ENCODE assay signal across 24 cellular contexts in the genomic region with DNA sequence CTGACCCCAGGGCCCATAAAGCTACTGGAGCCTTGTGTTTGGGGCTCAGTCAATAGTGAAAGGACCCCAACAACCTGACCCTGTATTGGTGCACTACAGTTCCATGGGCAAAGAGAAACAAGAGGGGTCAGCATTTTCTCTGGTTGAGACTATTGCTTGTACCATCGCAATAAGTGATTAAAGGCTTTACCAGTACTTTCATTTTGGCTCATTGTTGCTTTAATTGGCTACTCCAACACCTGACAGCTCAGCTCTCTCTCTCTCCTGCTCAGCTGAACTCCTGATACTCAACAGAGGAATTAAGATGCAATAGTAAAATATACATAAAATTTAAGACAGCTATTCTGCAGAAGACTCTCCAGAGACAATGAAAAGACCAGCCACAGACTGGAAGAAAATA. TPM values are rescaled to one million over a fixed set of nuclear protein-coding genes. Genes with fewer than 3 reads are reported as not detected.
DNase-seq lines count a peak whose midpoint lies in the region; ATAC-seq and TF ChIP-seq lines count a peak whose summit lies in the region.
"Had no signal": no experiment of that assay in that cellular context is flagged by ENCODE, and none has a peak within 500 bp of the region (broad histone marks: within the 10 kb centered on the region; RNA-seq: fewer than 3 reads in every experiment).

No MANE protein-coding gene starts in this region.

- ATAC-seq in GM18511 (IDR thresholded peaks at IDR 0.05; ENCODE audit: unreplicated experiment): peak; percentile 52
- peak; percentile 67 for ATAC-seq in GM18868 (IDR thresholded peaks at IDR 0.05; ENCODE audit: unreplicated experiment)

- H4K20me1 ChIP-seq in OCI-LY3 (ENCODE audit: insufficient read depth, low read length): no peaks in the 10 kb centered on the region
- H4K20me1 ChIP-seq: BLaER1 had no signal

- peaks cover 20% of the 10 kb centered on the region for H3K4me1 ChIP-seq in OCI-LY3 (ENCODE audit: low read length)
- no peaks in the 10 kb centered on the region for H3K4me1 ChIP-seq in mesendoderm (ENCODE audit: control insufficient read depth, low read depth, low read length)
- H3K4me1 ChIP-seq: BE2C had no signal

- no peak overlapping the region for H3K56ac ChIP-seq in mesendoderm (ENCODE audit: low read length)

- H3K36me3 ChIP-seq in OCI-LY3 (replicated peaks; ENCODE audit: low read depth, low read length) (no peaks in the 10 kb centered on the region), mesendoderm (ENCODE audit: control insufficient read depth, insufficient read depth, low read length) (no peaks in the 10 kb centered on the region)
- H3K36me3 ChIP-seq: BE2C, BLaER1 had no signal

- H2BK5ac ChIP-seq in mesendoderm (ENCODE audit: low read length): no peak overlapping the region

- no peaks in the 10 kb centered on the region for H3K9me3 ChIP-seq in OCI-LY3 (ENCODE audit: insufficient read depth, low read length)
- H3K9me3 ChIP-seq: BE2C, BLaER1 had no signal

- DNase-seq in NCI-H748 treated with DMSO at 0.1 percent for 48 hours (lab: John Stamatoyannopoulos, UW) (no peak), mesendoderm (no peak)
- no peak for DNase-seq in activated CD8-positive, alpha-beta memory T cell treated with anti-CD3 and anti-CD28 coated beads, Interleukin-2, amount 50 U/mL, for 48 hours
- DNase-seq: 8988T; ACHN; BE2C; C1 segment of cervical spinal cord; CD4-positive, alpha-beta memory T cell; CD4-positive, CD25-positive, alpha-beta regulatory T cell; CD8-positive, alpha-beta memory T cell; COR-L47; DMS 273 treated with DMSO at 0.1 percent for 48 hours; DMS153; DMS53; DMS79; DND-41; EL; GDM1 had no signal

- no peaks in the 10 kb centered on the region for H3K79me1 ChIP-seq in mesendoderm (ENCODE audit: low read length)

- no peak for TF ChIP-seq CTCF in OCI-LY3 (IDR thresholded peaks at IDR 0.05; ENCODE audit: low read depth, low read length)

- no peaks in the 10 kb centered on the region for H3K27me3 ChIP-seq in OCI-LY3 (ENCODE audit: low read depth, low read length)
- H3K27me3 ChIP-seq in mesendoderm (ENCODE audit: insufficient read depth, low read length, poor library complexity): no peaks in the 10 kb centered on the region
- H3K27me3 ChIP-seq: BE2C, BLaER1 had no signal

- H3K9ac ChIP-seq in OCI-LY3 (ENCODE audit: low read length) (no peak overlapping the region), mesendoderm (ENCODE audit: low read length) (no peak overlapping the region)
- H3K9ac ChIP-seq: BLaER1 had no signal

- H4K5ac ChIP-seq in mesendoderm (ENCODE audit: low read length): no peak overlapping the region

- no peak overlapping the region for H2AFZ ChIP-seq in OCI-LY3 (ENCODE audit: low read depth, low read length)

- no peak overlapping the region for H3K4ac ChIP-seq in mesendoderm (ENCODE audit: low read depth, low read length)

- H2BK15ac ChIP-seq in mesendoderm (replicated peaks; ENCODE audit: low read depth): no peak overlapping the region

- no peak overlapping the region for H2AK5ac ChIP-seq in mesendoderm (ENCODE audit: low read length)

- no peak overlapping the region for H4K8ac ChIP-seq in mesendoderm (ENCODE audit: low read depth, low read length)

- H3K27ac ChIP-seq in OCI-LY3 (ENCODE audit: low read length) (no peak overlapping the region), mesendoderm (ENCODE audit: low read depth, low read length) (no peak overlapping the region)
- H3K27ac ChIP-seq: BLaER1 had no signal

- H2BK120ac ChIP-seq in mesendoderm (ENCODE audit: low read depth, low read length): no peak overlapping the region

- no peak overlapping the region for H3K4me3 ChIP-seq in OCI-LY3 (ENCODE audit: low read length)
- H3K4me3 ChIP-seq in mesendoderm (ENCODE audit: low read length): no peak overlapping the region
- H3K4me3 ChIP-seq: BLaER1 had no signal

- H3K79me2 ChIP-seq in OCI-LY3 (ENCODE audit: low read length): no peaks in the 10 kb centered on the region
- no peaks in the 10 kb centered on the region for H3K79me2 ChIP-seq in mesendoderm (ENCODE audit: control insufficient read depth, insufficient read depth, low read length)

- no peak overlapping the region for H3K18ac ChIP-seq in mesendoderm (ENCODE audit: low read length)

- no CpG with 5 or more reads among the region's 1 CpG for WGBS in mesendoderm (ENCODE audit: extremely low coverage, insufficient coverage, low lambda C conversion rate)

- H3K4me2 ChIP-seq in OCI-LY3 (ENCODE audit: low read length) (peak overlapping the region; percentile 10; the same call in 1 of the 2 replicates), mesendoderm (ENCODE audit: low read length) (no peak overlapping the region)
- H3K4me2 ChIP-seq: BLaER1 had no signal

- H3K23ac ChIP-seq in mesendoderm (ENCODE audit: low read length): no peak overlapping the region

RNA-seq across cellular contexts. Expression of gene CD93, which starts 17.8 kb away (rescaled TPM):
- polyA plus RNA-seq in mesendoderm (2013, experiment 1 of 2): under 0.01 TPM
- 0.01 TPM for polyA plus RNA-seq in mesendoderm (2013, experiment 2 of 2)

RNA-seq across cellular contexts. Expression of gene THBD, which starts 18.8 kb away (rescaled TPM):
- 0.48 TPM for polyA plus RNA-seq in mesendoderm (2013, experiment 1 of 2)
- polyA plus RNA-seq in mesendoderm (2013, experiment 2 of 2): 0.42 TPM
- polyA plus RNA-seq: CD4-positive, CD25-positive, alpha-beta regulatory T cell; CD8-positive, alpha-beta memory T cell had no signal

RNA-seq across cellular contexts. Expression of gene SSTR4, which starts 33.2 kb away (rescaled TPM):
- 0.39 TPM for polyA plus RNA-seq in mesendoderm (2013, experiment 1 of 2)
- 0.34 TPM for polyA plus RNA-seq in mesendoderm (2013, experiment 2 of 2)
- polyA plus RNA-seq: AG04450; CD14-positive monocyte; CD4-positive, alpha-beta memory T cell; CD4-positive, CD25-positive, alpha-beta regulatory T cell; CD8-positive, alpha-beta memory T cell had no signal
